ENCODE assay signal across 8 cellular contexts in genomic region chr3:50189274-50189673, GRCh38. TPM values are rescaled to one million over a fixed set of nuclear protein-coding genes. Genes with fewer than 3 reads are reported as not detected.
DNase-seq lines count a peak whose midpoint lies in the region; ATAC-seq, FAIRE-seq and TF ChIP-seq lines count a peak whose summit lies in the region.

No MANE protein-coding gene starts in this region.

- intact Hi-C loops in mucosa of descending colon (cut with DNase I, micrococcal nuclease) = loop anchor here in 1 of 2 donors (5.0 kb wide), 1 partner anchor 67 kb away; no protein-coding TSS in a partner anchor

- no peaks in the 10 kb centered on the region for H3K36me3 ChIP-seq in mucosa of descending colon (ENCODE audit: low read depth)

- H3K4me3 ChIP-seq in epithelial cell of proximal tubule (ENCODE audit: low read depth, low read length) (no peak overlapping the region), mucosa of descending colon (no peak overlapping the region)

- no peaks in the 10 kb centered on the region for H3K9me3 ChIP-seq in mucosa of descending colon

- ATAC-seq in mucosa of descending colon (peak; percentile 79), HG03354 (IDR thresholded peaks at IDR 0.05; ENCODE audit: poor library complexity, severe bottlenecking, unreplicated experiment) (no peak)

- no peak for FAIRE-seq in urothelium cell line (lab: Jason Lieb, UNC)

- DNase-seq in activated naive CD4-positive, alpha-beta T cell treated with Interleukin-2 at 50 U/mL for 16 hours = peak; percentile 33
- DNase-seq in activated naive CD4-positive, alpha-beta T cell (lab: John Stamatoyannopoulos, UW) = no peak
- DNase-seq in NCI-H146 treated with DMSO at 0.1 percent for 48 hours (lab: John Stamatoyannopoulos, UW; ENCODE audit: unreplicated experiment) = peak; percentile 15
- DNase-seq in UCSD-AML1 (lab: John Stamatoyannopoulos, UW; ENCODE audit: unreplicated experiment) = peak; percentile 80
- no peak for DNase-seq in epithelial cell of proximal tubule (ENCODE audit: low read depth)
- DNase-seq in mucosa of descending colon = peak in 2 of 3 donors; percentile 79 to 87
- DNase-seq in urothelium cell line (ENCODE audit: low spot score) = peak; percentile 73

- TF ChIP-seq CTCF in epithelial cell of proximal tubule (conservative IDR thresholded peaks at IDR 0.05; ENCODE audit: low read depth, low read length) (peak; percentile 96), mucosa of descending colon (IDR thresholded peaks at IDR 0.05) (peak; percentile 49)

- H3K4me1 ChIP-seq in mucosa of descending colon (ENCODE audit: low read depth) = peaks cover 4% of the 10 kb centered on the region

RNA-seq across cellular contexts. Expression of gene GNAT1, which starts 2.1 kb away (rescaled TPM):
- total RNA-seq in epithelial cell of proximal tubule (not detected in 2 replicates), mucosa of descending colon (not detected)

RNA-seq across cellular contexts. Expression of gene SLC38A3, which starts 15.8 kb away (rescaled TPM):
- total RNA-seq in epithelial cell of proximal tubule (not detected in 2 replicates), mucosa of descending colon (under 1 TPM in 2 of 3 donors, not detected in 1; 0.29 to 0.32 TPM)

RNA-seq across cellular contexts. Expression of gene SEMA3F, which starts 34.1 kb away (rescaled TPM):
- 36.0 and 58.6 TPM in 2 replicates for total RNA-seq in epithelial cell of proximal tubule
- 10 to 100 TPM; 10.7 to 15.3 (median 14.6) TPM for total RNA-seq in mucosa of descending colon

RNA-seq across cellular contexts. Expression of gene GNAI2, which starts 46.7 kb away (rescaled TPM):
- total RNA-seq in epithelial cell of proximal tubule (263 and 264 TPM in 2 replicates), mucosa of descending colon (100 to 1,000 TPM in 1 of 3 donors, 10 to 100 TPM in 2; 47.0 to 190 (median 96.4) TPM)

Comparison
In these comparisons a context has a peak if more than half of its experiments do, and no peak if none do; other contexts are left out.
1. DNase-seq: peak in activated naive CD4-positive, alpha-beta T cell treated with Interleukin-2 at 50 U/mL for 16 hours (single experiment), NCI-H146 treated with DMSO at 0.1 percent for 48 hours (single experiment), UCSD-AML1 (single experiment), mucosa of descending colon (2 of 3) and urothelium cell line (single experiment); none in activated naive CD4-positive, alpha-beta T cell (0 of 4) and epithelial cell of proximal tubule (single experiment).